Comparison of ENCODE assay signal across 20 cellular contexts in genomic region chr21:17668479-17668878, GRCh38.
"Had no signal": no experiment of that assay in that cellular context is flagged by ENCODE, and none has a peak within 500 bp of the region (broad histone marks: within the 10 kb centered on the region; RNA-seq: fewer than 3 reads in every experiment).

No MANE protein-coding gene starts in this region.

- H3K27ac ChIP-seq: SJSA1, SK-N-MC had no signal

- H3K27me3 ChIP-seq: SJSA1 had no signal

- DNase-seq: KBM-7, MV-4-11, NCI-H1048, NCI-H1105, NCI-H1436 treated with DMSO at 0.1 percent for 48 hours, NCI-H1694, NCI-H187 treated with DMSO at 0.1 percent for 48 hours, NCI-H2029 treated with DMSO at 0.1 percent for 48 hours, NCI-H2171 treated with DMSO at 0.1 percent for 48 hours, NCI-H226, NCI-H446, NCI-H510A, NCI-H524 treated with DMSO at 0.1 percent for 48 hours, NCI-H774, Right ventricle myocardium superior, RPMI8226, SIG-M5 had no signal

- FAIRE-seq: RCC 7860 had no signal

- H3K36me3 ChIP-seq: SJSA1 had no signal

- H3K9me3 ChIP-seq: SJSA1 had no signal

- H3K4me3 ChIP-seq: SJSA1, SK-N-MC had no signal
